Comparison of ENCODE assay signal across 1 cellular context in genomic region chr2:8223731-8224678, GRCh38.
TF ChIP-seq lines count a peak whose summit lies in the region.

No MANE protein-coding gene starts in this region.

TF ChIP-seq in WTC11, 78 proteins besides CTCF, POLR2A, EP300 and RAD21 (continued from another document):
- TF ChIP-seq, protein P1, sequence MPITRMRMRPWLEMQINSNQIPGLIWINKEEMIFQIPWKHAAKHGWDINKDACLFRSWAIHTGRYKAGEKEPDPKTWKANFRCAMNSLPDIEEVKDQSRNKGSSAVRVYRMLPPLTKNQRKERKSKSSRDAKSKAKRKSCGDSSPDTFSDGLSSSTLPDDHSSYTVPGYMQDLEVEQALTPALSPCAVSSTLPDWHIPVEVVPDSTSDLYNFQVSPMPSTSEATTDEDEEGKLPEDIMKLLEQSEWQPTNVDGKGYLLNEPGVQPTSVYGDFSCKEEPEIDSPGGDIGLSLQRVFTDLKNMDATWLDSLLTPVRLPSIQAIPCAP (CRISPR knock-in tag; IDR thresholded peaks at IDR 0.05) = no peak
- TF ChIP-seq ZNF317 (CRISPR knock-in tag; IDR thresholded peaks at IDR 0.05; ENCODE audit: borderline replicate concordance, low read depth) (no peak), STAT6 (CRISPR knock-in tag; conservative IDR thresholded peaks at IDR 0.05; ENCODE audit: low read depth) (no peak), ARID4B (CRISPR knock-in tag; IDR thresholded peaks at IDR 0.05; ENCODE audit: borderline replicate concordance) (no peak), ZNF219 (CRISPR knock-in tag; IDR thresholded peaks at IDR 0.05; ENCODE audit: borderline replicate concordance) (no peak)
